In genomic region chr5:141879941-141880738, GRCh38 we compare ENCODE assay signal across 9 cellular contexts. TPM values are rescaled to one million over a fixed set of nuclear protein-coding genes. Genes with fewer than 3 reads are reported as not detected.
DNase-seq lines count a peak whose midpoint lies in the region; ATAC-seq and TF ChIP-seq lines count a peak whose summit lies in the region.
"Had no signal": no experiment of that assay in that cellular context is flagged by ENCODE, and none has a peak within 500 bp of the region (broad histone marks: within the 10 kb centered on the region; RNA-seq: fewer than 3 reads in every experiment).

No MANE protein-coding gene starts in this region.

- TF ChIP-seq POLR2A in heart left ventricle (IDR thresholded peaks at IDR 0.05): no peak
- no peak for TF ChIP-seq POLR2A in testis (IDR thresholded peaks at IDR 0.05)

- H3K27me3 ChIP-seq in heart left ventricle (peaks cover 3 to 91% (median 35%) of the 10 kb centered on the region in 9 donors), testis (no peaks in the 10 kb centered on the region), left lung (peaks cover 44 to 100% of the 10 kb centered on the region in 2 donors)

- H3K27ac ChIP-seq in heart left ventricle (peak overlapping the region; percentile 10 to 94 (median 84)), caudate nucleus (ENCODE audit: low read depth, low read length) (peak overlapping the region; percentile 97), mesodermal cell (ENCODE audit: low read depth, low read length, severe bottlenecking) (peak overlapping the region; percentile 62), testis (no peak overlapping the region), left lung (peak overlapping the region in 1 of 2 donors; percentile 67)

- ATAC-seq in heart left ventricle: no peak
- no peak for ATAC-seq in left cardiac atrium
- ATAC-seq in HG02642 (IDR thresholded peaks at IDR 0.05; ENCODE audit: poor library complexity, unreplicated experiment): no peak
- ATAC-seq in GM19397 (IDR thresholded peaks at IDR 0.05; ENCODE audit: unreplicated experiment): no peak
- no peak for ATAC-seq in left lung

- intact Hi-C loops in heart left ventricle (cut with DNase I): loop anchor here (1.0 to 10.0 kb wide), 22 partner anchors 31 to 187 kb away; partner anchors contain the start of genes PCDH12 (in 7 of the 10) and DELE1 (in 4 of the 10)
- intact Hi-C loops in left cardiac atrium (cut with DNase I): loop anchor here (1.0 to 10.0 kb wide), 6 partner anchors 68 to 193 kb away; partner anchors contain the start of gene PCDH12 (in 2 of the 2)
- intact Hi-C loops in testis (cut with DNase I; ENCODE audit: low total_unique reads): loop anchor here (5.0 to 10.0 kb wide), 2 partner anchors 75 to 178 kb away; partner anchors contain the start of gene PCDH12
- intact Hi-C loops in left lung (cut with DNase I): loop anchor here in 1 of 2 donors (5.0 to 10.0 kb wide), 2 partner anchors 75 to 178 kb away; partner anchors contain the start of gene PCDH12

- H3K9me3 ChIP-seq in heart left ventricle (no peaks in the 10 kb centered on the region), mesodermal cell (ENCODE audit: control insufficient read depth, low read length) (no peaks in the 10 kb centered on the region), testis (no peaks in the 10 kb centered on the region), left lung (no peaks in the 10 kb centered on the region)
- H3K9me3 ChIP-seq: esophagus squamous epithelium had no signal

- WGBS in heart left ventricle, 4 donors: 22 to 39% (median 28%) methylated on average over 7 of the region's 7 CpGs
- 21 to 49% methylated on average over 3 to 5 of the region's 7 CpGs for WGBS in mesodermal cell (ENCODE audit: insufficient coverage in 2 of 2), 2 experiments
- 38 to 47% methylated on average over 2 to 7 of the region's 7 CpGs for WGBS in testis, 2 donors

- H3K4me3 ChIP-seq in heart left ventricle (no peak overlapping the region), mesodermal cell (ENCODE audit: extremely low read depth, insufficient read depth, low read length, poor library complexity, severe bottlenecking) (no peak overlapping the region), testis (no peak overlapping the region), left lung (no peak overlapping the region)
- H3K4me3 ChIP-seq: esophagus squamous epithelium had no signal

- no peak for TF ChIP-seq CTCF in heart left ventricle (IDR thresholded peaks at IDR 0.05)
- no peak for TF ChIP-seq CTCF in testis (IDR thresholded peaks at IDR 0.05)
- TF ChIP-seq CTCF in left lung (IDR thresholded peaks at IDR 0.05): no peak

- H3K4me1 ChIP-seq in heart left ventricle (peaks cover 0 to 79% (median 57%) of the 10 kb centered on the region in 12 donors), mesodermal cell (ENCODE audit: control insufficient read depth, insufficient read depth, low read length, poor library complexity, severe bottlenecking) (peaks cover 53% of the 10 kb centered on the region), testis (peaks cover 37% of the 10 kb centered on the region), left lung (peaks cover 0 to 50% of the 10 kb centered on the region in 2 donors)

- DNase-seq in heart left ventricle (no peak), left cardiac atrium (no peak), caudate nucleus (lab: John Stamatoyannopoulos, UW) (peak in 53 of 61 donors; percentile 14 to 85 (median 64)), testis (peak; percentile 57), left lung (no peak)

- H3K36me3 ChIP-seq in heart left ventricle (no peaks in the 10 kb centered on the region), mesodermal cell (ENCODE audit: control insufficient read depth, insufficient read depth, low read length) (no peaks in the 10 kb centered on the region), testis (ENCODE audit: low read depth, missing control alignments) (no peaks in the 10 kb centered on the region), left lung (no peaks in the 10 kb centered on the region)
- H3K36me3 ChIP-seq: esophagus squamous epithelium had no signal

RNA-seq across cellular contexts. Expression of gene PCDH1, which starts 1.9 kb away (rescaled TPM):
- total RNA-seq in heart left ventricle (100 to 1,000 TPM in 1 of 9 donors, 10 to 100 TPM in 8; 10.2 to 106 (median 19.2) TPM), left cardiac atrium (10 to 100 TPM; 20.7 to 36.0 TPM), testis (10 to 100 TPM in 1 of 2 donors, 1 to 10 TPM in 1; 9.6 to 10.6 TPM), left lung (10 to 100 TPM; 55.2 to 65.0 TPM)
- polyA plus RNA-seq in heart left ventricle (10 to 100 TPM; 13.5 to 25.8 TPM), testis (ENCODE audit: insufficient read depth, low read depth, low replicate concordance) (5.6 TPM)
- 25.9 TPM for polyA plus RNA-seq in mesodermal cell (2013, experiment 1 of 2)
- 18.5 TPM for polyA plus RNA-seq in mesodermal cell (2013, experiment 2 of 2)

RNA-seq across cellular contexts. Expression of gene DELE1, which starts 43.5 kb away (rescaled TPM):
- total RNA-seq in heart left ventricle (100 to 1,000 TPM in 4 of 9 donors, 10 to 100 TPM in 5; 63.1 to 174 (median 96.0) TPM), left cardiac atrium (10 to 100 TPM; 79.9 to 85.5 TPM), testis (10 to 100 TPM; 69.9 to 75.8 TPM), left lung (10 to 100 TPM; 74.1 to 75.1 TPM)
- polyA plus RNA-seq in heart left ventricle (10 to 100 TPM; 56.8 to 59.1 TPM), testis (ENCODE audit: insufficient read depth, low read depth, low replicate concordance) (51.2 TPM)
- polyA plus RNA-seq in mesodermal cell (2013, experiment 1 of 2): 51.6 TPM
- 46.5 TPM for polyA plus RNA-seq in mesodermal cell (2013, experiment 2 of 2)

Comparison
In these comparisons a context has a peak if more than half of its experiments do, and no peak if none do; other contexts are left out.
1. DNase-seq: peak in caudate nucleus (53 of 61) and testis (single experiment); none in heart left ventricle (0 of 5), left cardiac atrium (single experiment) and left lung (0 of 2).
2. H3K27ac ChIP-seq: peak in heart left ventricle (12 of 12), caudate nucleus (single experiment) and mesodermal cell (single experiment); none in testis (0 of 2).